ENCODE assay signal across 7 cellular contexts in the genomic region with DNA sequence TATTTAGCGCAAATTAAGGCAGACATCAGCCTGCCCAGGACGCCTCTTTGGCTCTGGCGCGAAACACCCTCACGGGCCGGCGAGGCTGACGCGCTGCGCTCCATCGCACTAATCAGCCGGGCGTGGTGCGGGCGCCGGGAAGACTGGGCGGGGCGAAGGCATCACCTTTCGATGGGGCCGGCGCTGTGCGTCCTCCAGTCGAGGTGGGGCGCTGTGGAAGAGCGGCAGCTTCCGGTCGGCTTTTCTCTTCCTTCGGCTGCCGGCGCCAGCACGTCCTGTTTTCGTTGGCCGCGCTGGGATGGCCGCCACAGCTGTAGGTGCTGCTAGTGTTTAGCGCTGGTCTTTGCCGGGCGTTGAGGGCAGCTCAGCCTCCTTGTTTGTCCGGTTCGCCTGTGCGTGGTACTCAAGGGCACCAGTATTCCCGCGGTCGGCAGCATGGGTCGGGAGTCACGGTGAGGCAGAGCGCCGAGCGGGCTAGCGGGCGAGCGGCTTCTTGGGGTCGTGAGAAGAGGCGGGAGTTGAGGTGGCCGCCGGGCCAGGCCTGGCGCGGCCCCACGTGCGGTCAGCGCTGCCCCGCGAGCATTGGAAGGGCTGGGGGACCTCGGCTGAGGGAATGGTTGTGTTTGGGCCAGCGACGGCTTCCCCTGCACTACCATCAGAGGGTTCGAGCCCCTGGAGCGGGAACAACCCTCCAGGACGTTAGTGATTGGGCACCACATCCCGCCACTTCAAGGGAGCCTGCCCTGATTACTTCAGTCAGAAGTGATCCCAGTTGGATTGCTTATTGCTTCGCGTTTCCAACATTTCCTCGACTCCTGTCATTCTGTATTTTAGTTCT. TPM values are rescaled to one million over a fixed set of nuclear protein-coding genes. Genes with fewer than 3 reads are reported as not detected.
DNase-seq lines count a peak whose midpoint lies in the region; ATAC-seq and TF ChIP-seq lines count a peak whose summit lies in the region.

A gene with protein sequence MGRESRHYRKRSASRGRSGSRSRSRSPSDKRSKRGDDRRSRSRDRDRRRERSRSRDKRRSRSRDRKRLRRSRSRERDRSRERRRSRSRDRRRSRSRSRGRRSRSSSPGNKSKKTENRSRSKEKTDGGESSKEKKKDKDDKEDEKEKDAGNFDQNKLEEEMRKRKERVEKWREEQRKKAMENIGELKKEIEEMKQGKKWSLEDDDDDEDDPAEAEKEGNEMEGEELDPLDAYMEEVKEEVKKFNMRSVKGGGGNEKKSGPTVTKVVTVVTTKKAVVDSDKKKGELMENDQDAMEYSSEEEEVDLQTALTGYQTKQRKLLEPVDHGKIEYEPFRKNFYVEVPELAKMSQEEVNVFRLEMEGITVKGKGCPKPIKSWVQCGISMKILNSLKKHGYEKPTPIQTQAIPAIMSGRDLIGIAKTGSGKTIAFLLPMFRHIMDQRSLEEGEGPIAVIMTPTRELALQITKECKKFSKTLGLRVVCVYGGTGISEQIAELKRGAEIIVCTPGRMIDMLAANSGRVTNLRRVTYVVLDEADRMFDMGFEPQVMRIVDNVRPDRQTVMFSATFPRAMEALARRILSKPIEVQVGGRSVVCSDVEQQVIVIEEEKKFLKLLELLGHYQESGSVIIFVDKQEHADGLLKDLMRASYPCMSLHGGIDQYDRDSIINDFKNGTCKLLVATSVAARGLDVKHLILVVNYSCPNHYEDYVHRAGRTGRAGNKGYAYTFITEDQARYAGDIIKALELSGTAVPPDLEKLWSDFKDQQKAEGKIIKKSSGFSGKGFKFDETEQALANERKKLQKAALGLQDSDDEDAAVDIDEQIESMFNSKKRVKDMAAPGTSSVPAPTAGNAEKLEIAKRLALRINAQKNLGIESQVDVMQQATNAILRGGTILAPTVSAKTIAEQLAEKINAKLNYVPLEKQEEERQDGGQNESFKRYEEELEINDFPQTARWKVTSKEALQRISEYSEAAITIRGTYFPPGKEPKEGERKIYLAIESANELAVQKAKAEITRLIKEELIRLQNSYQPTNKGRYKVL (plus strand): TSS at position 276 of the 838 bp plus-strand sequence. CDS start 160 bp downstream, at position 436.

- H3K4me3 ChIP-seq in astrocyte of the spinal cord (ENCODE audit: low read depth, low read length), result peak within 1 kb of the TSS; percentile 84

- intact Hi-C loops in sciatic nerve (cut with DNase I), result no loop called here

- TF ChIP-seq CTCF in astrocyte of the spinal cord (IDR thresholded peaks at IDR 0.05; ENCODE audit: low read depth, low read length), result peak; percentile 75

- peak; percentile 89 to 92 for DNase-seq in NCI-H2081 (lab: John Stamatoyannopoulos, UW)
- peak; percentile 84 for DNase-seq in T1000 (lab: John Stamatoyannopoulos, UW)
- DNase-seq in astrocyte of the spinal cord (ENCODE audit: low read depth, low spot score), result peak; percentile 94
- peak; percentile 85 to 86 for DNase-seq in hippocampal formation (lab: John Stamatoyannopoulos, UW)
- DNase-seq in sciatic nerve (ENCODE audit: low spot score), result peak; percentile 94

- peak; percentile 92 for ATAC-seq in GM18508 (IDR thresholded peaks at IDR 0.05; ENCODE audit: insufficient read depth, unreplicated experiment)
- peak; percentile 94 for ATAC-seq in HG03025 (IDR thresholded peaks at IDR 0.05; ENCODE audit: low FRiP score, unreplicated experiment)
- ATAC-seq in sciatic nerve, result peak; percentile 99

- in situ Hi-C loops in astrocyte of the spinal cord (cut with HindIII; ENCODE audit: low sequenced_read_pairs), result no loop called here

RNA-seq across cellular contexts. Expression of the gene that starts here (rescaled TPM):
- total RNA-seq in sciatic nerve, result 47.2 TPM

Comparison
In these comparisons a context has a peak if more than half of its experiments do, and no peak if none do; other contexts are left out.
1. Peak in every context shown above with its lines: DNase-seq, ATAC-seq and H3K4me3 ChIP-seq.